8 cellular contexts compared by ENCODE assay signal in the genomic region with DNA sequence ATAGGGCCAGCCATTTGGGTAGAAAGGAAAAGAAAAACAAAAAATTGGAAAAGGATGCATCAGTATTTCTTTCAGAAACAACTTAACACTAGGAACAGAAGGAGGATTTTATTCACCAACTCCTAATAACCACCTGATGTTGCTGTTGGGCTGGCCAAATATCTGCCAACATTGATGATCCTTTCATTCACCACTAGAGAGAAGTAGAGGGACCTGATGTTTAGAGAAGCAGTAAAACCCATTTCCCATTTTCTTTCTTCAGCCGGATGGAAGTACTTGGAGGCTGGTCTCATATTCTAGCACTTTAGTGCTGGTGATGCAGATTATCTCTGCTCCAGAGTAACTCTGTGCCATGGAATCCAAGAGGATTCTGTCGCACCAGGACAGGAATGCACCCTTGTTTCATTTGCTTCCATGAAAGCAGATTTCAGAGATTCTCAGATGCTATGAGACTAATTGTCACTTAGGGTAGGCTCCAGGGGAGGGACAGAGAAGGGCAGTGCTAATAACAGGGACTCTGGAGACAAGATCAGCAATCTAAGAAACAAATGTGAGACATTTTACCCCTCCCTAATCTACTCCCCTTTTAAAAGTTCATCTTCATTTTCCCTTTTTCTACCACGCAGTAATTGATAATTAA. TPM values are rescaled to one million over a fixed set of nuclear protein-coding genes. Genes with fewer than 3 reads are reported as not detected.
DNase-seq lines count a peak whose midpoint lies in the region; ATAC-seq, FAIRE-seq and TF ChIP-seq lines count a peak whose summit lies in the region.

No MANE protein-coding gene starts in this region.

- BruUV-seq in Caco-2 (replicated peaks; lab: Mats Ljungman, UMichigan): no TSS peak

- H3K27me3 ChIP-seq in Caco-2 (replicated peaks; ENCODE audit: control insufficient read depth, insufficient read depth, low read length) (no peaks in the 10 kb centered on the region), HAP-1 (ENCODE audit: low read depth) (no peaks in the 10 kb centered on the region), adrenal gland (no peaks in the 10 kb centered on the region), uterus (no peaks in the 10 kb centered on the region)

- peak; percentile 39 to 47 for TF ChIP-seq CTCF in Caco-2 (IDR thresholded peaks at IDR 0.05; ENCODE audit: insufficient read depth in 1 of 2, low read depth in 1 of 2, low read length in 1 of 2, severe bottlenecking in 1 of 2, unreplicated experiment in 1 of 2)
- TF ChIP-seq CTCF in adrenal gland (IDR thresholded peaks at IDR 0.05): peak in 5 of 6 experiments; percentile 36 to 58 (median 42)
- peak; percentile 61 for TF ChIP-seq CTCF in kidney (IDR thresholded peaks at IDR 0.05; ENCODE audit: borderline replicate concordance, extremely low read depth, insufficient read depth)
- TF ChIP-seq CTCF in uterus (IDR thresholded peaks at IDR 0.05): peak in 3 of 4 experiments; percentile 24 to 51 (median 45)

- peak overlapping the region in 1 of 5 donors; percentile 97 for H3K27ac ChIP-seq in adrenal gland
- H3K27ac ChIP-seq in kidney (ENCODE audit: low read depth in 2 of 2, low read length in 2 of 2): peak overlapping the region in 1 of 2 donors; percentile 58
- peak overlapping the region; percentile 98 to 100 for H3K27ac ChIP-seq in uterus

- peaks cover 16% of the 10 kb centered on the region for H3K4me1 Mint-ChIP-seq in Caco-2 (ENCODE audit: low read depth, unreplicated experiment)

- CTCF ChIA-PET in Caco-2 (lab: Charles Lee): no interaction called here

- H3K4me1 ChIP-seq in Caco-2 (no peaks in the 10 kb centered on the region), HAP-1 (peaks cover 4% of the 10 kb centered on the region; the same call in 1 of the 2 replicates), adrenal gland (replicated peaks in 1 of 2) (peaks cover 0 to 15% of the 10 kb centered on the region in 2 donors), kidney (ENCODE audit: control insufficient read depth in 1 of 2, insufficient read depth in 1 of 2, low read depth in 1 of 2, low read length in 2 of 2) (peaks cover 6 to 11% of the 10 kb centered on the region in 2 donors), uterus (no peaks in the 10 kb centered on the region)

- no peak overlapping the region for H3K4me3 ChIP-seq in Caco-2 (ENCODE audit: low read depth, low read length)
- no peak overlapping the region for H3K4me3 ChIP-seq in HAP-1
- H3K4me3 ChIP-seq in adrenal gland: no peak overlapping the region
- H3K4me3 ChIP-seq in kidney (ENCODE audit: low read length in 2 of 2): peak overlapping the region in 1 of 2 donors; percentile 22
- no peak overlapping the region for H3K4me3 ChIP-seq in uterus

- intact Hi-C loops in Caco-2 (cut with micrococcal nuclease; ENCODE audit: unreplicated experiment) (loop anchor here (1.0 to 5.0 kb wide), 3 partner anchors 82 to 529 kb away; no protein-coding TSS in a partner anchor), adrenal gland (cut with DNase I) (loop anchor here (5.0 to 10.0 kb wide), 3 partner anchors 255 to 527 kb away; no protein-coding TSS in a partner anchor), kidney (cut with DNase I) (no loop called here), uterus (cut with DNase I; ENCODE audit: low total_unique reads) (no loop called here)

- H3K9me3 ChIP-seq in Caco-2 (no peaks in the 10 kb centered on the region), HAP-1 (no peaks in the 10 kb centered on the region), adrenal gland (replicated peaks in 1 of 3) (no peaks in the 10 kb centered on the region), kidney (ENCODE audit: control insufficient read depth in 1 of 2, low read length in 2 of 2) (no peaks in the 10 kb centered on the region), uterus (no peaks in the 10 kb centered on the region)

- TF ChIP-seq POLR2A in adrenal gland (IDR thresholded peaks at IDR 0.05) (no peak), uterus (IDR thresholded peaks at IDR 0.05) (no peak)

- in situ Hi-C loops in HAP-1 (cut with MboI; ENCODE audit: low sequenced_read_pairs): no loop called here

- H3K27me3 Mint-ChIP-seq in Caco-2 (ENCODE audit: insufficient read depth, unreplicated experiment): no peaks in the 10 kb centered on the region

- no peaks in the 10 kb centered on the region for H3K9me3 Mint-ChIP-seq in Caco-2 (ENCODE audit: unreplicated experiment)

- WGBS in adrenal gland, 4 donors: 52 to 61% (median 54%) methylated on average over 3 of the region's 3 CpGs

- POLR2A ChIA-PET in Caco-2 (lab: Charles Lee): interaction anchor here (2.9 kb wide), 1 partner anchor 42 kb away, joined by 15 read pairs; a partner anchor contains a TSS

- peaks cover 32% of the 10 kb centered on the region for H3K36me3 Mint-ChIP-seq in Caco-2 (ENCODE audit: insufficient read depth, unreplicated experiment)

- peak overlapping the region; percentile 25 for H3K4me3 Mint-ChIP-seq in Caco-2 (ENCODE audit: unreplicated experiment)

- H3K27ac Mint-ChIP-seq in Caco-2 (ENCODE audit: unreplicated experiment): no peak overlapping the region

- H3K9ac ChIP-seq in kidney (ENCODE audit: low read length in 2 of 2): no peak overlapping the region

- no peak for FAIRE-seq in kidney (lab: Jason Lieb, UNC)

- no peak for ATAC-seq in HG03108 (IDR thresholded peaks at IDR 0.05; ENCODE audit: unreplicated experiment)
- ATAC-seq in GM21529 (IDR thresholded peaks at IDR 0.05; ENCODE audit: unreplicated experiment): no peak

- H3K36me3 ChIP-seq in Caco-2 (ENCODE audit: control insufficient read depth, insufficient read depth, low read length) (no peaks in the 10 kb centered on the region), HAP-1 (replicated peaks) (no peaks in the 10 kb centered on the region), adrenal gland (replicated peaks in 1 of 2) (no peaks in the 10 kb centered on the region), kidney (ENCODE audit: control insufficient read depth in 1 of 2, insufficient read depth in 2 of 2, low read length in 2 of 2) (no peaks in the 10 kb centered on the region), uterus (no peaks in the 10 kb centered on the region)

- DNase-seq in Caco-2 (peak in 1 of 2 experiments; percentile 32), HAP-1 (ENCODE audit: low spot score in 2 of 2) (peak; percentile 14 to 23), NCI-H82 (lab: John Stamatoyannopoulos, UW) (peak; percentile 42), adrenal gland (peak in 1 of 7 donors; percentile 42), kidney (no peak), uterus (no peak)

RNA-seq across cellular contexts. Expression of a gene that starts 3.1 kb away (rescaled TPM):
- total RNA-seq in Caco-2 (2022) (1.0 and 1.2 TPM in 2 replicates), adrenal gland (1 to 10 TPM in 5 of 8 donors, under 1 TPM in 3; 0.42 to 1.5 (median 1.1) TPM), kidney (1.7 TPM), uterus (1 to 10 TPM in 1 of 4 donors, under 1 TPM in 1, not detected in 2; 0.62 to 1.3 TPM)
- polyA plus RNA-seq in adrenal gland (under 1 TPM; 0.24 to 0.84 (median 0.48) TPM), kidney (ENCODE audit: insufficient read depth, low read depth, low replicate concordance) (0.82 TPM)

RNA-seq across cellular contexts. Expression of a gene that starts 3.1 kb away (rescaled TPM):
- total RNA-seq in Caco-2 (2022) (56.3 and 57.1 TPM in 2 replicates), adrenal gland (100 to 1,000 TPM in 2 of 8 donors, 10 to 100 TPM in 6; 72.2 to 179 (median 93.2) TPM), kidney (154 TPM), uterus (100 to 1,000 TPM in 3 of 4 donors, 10 to 100 TPM in 1; 40.0 to 317 (median 189) TPM)
- polyA plus RNA-seq in adrenal gland (10 to 100 TPM; 35.7 to 87.1 (median 37.9) TPM), kidney (ENCODE audit: insufficient read depth, low read depth, low replicate concordance) (22.3 TPM)

RNA-seq across cellular contexts. Expression of a gene that starts 42.2 kb away (rescaled TPM):
- 48.8 and 51.6 TPM in 2 replicates for total RNA-seq in Caco-2 (2022)
- 100 to 1,000 TPM in 1 of 8 donors, 10 to 100 TPM in 7; 30.0 to 119 (median 50.4) TPM for total RNA-seq in adrenal gland
- polyA plus RNA-seq in adrenal gland: 10 to 100 TPM in 1 of 3 donors, 1 to 10 TPM in 2; 8.5 to 54.4 (median 9.0) TPM
- 57.3 TPM for total RNA-seq in kidney
- polyA plus RNA-seq in kidney (ENCODE audit: insufficient read depth, low read depth, low replicate concordance): 22.0 TPM
- 10 to 100 TPM; 13.8 to 69.9 (median 31.5) TPM for total RNA-seq in uterus

Comparison
In these comparisons a context has a peak if more than half of its experiments do, and no peak if none do; other contexts are left out.
1. DNase-seq: peak in HAP-1 (2 of 2) and NCI-H82 (single experiment); none in kidney (single experiment) and uterus (0 of 2).
2. intact Hi-C loops: an anchor here in Caco-2 (1.0 to 5.0 kb wide) and adrenal gland (5.0 to 10.0 kb wide); none called in kidney and uterus.
3. Peak in every context shown above with its lines, with median percentiles within 50 percentile points of each other: CTCF ChIP-seq.